ENCODE assay signal across 8 cellular contexts in the genomic region with DNA sequence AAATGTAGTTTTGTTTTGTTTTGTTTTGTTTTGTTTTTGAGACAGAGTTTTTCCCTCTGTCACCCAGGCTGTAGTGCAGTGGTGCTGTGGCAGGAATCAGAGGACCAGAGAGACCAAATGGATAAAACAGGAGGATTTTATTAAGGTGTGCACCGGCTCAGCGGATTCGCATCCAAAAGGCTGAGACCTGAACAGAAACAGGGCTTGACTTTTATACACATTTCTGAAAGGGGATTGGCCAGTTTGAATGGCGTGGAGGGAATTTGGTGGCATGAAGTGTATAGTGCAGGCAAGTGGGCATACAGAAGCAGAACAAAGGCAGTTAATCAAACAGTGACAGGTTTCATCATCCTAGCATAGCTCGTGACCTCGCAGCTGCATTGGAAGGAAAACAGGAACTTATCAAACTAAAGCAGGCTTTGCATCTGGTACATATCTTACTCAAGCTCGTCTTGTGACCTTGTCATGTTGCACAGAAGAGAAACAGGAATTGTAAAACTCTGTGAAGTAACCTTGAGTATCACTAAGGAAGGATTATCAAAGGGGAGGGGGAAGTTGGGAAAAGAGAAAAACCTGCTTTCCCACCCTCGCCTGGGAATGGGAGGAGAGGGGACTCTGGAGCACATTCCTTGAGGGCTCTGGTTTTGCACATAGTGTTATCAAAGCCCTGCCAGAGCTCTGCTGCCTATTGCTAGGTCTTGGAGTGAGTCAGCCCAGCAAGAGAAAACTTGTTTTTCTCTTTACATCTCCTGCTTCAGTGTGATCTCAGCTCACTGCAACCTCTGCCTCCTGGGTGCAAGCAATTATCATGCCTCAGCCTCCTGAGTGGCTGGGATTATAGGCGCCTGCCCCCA. TPM values are rescaled to one million over a fixed set of nuclear protein-coding genes. Genes with fewer than 3 reads are reported as not detected.
A peak's percentile ranks its signal among the peaks of the same experiment; 100 is the strongest.
DNase-seq lines count a peak whose midpoint lies in the region; ATAC-seq and TF ChIP-seq lines count a peak whose summit lies in the region.

No MANE protein-coding gene starts in this region.

- no peak overlapping the region for H3K4ac ChIP-seq in neuronal stem cell (ENCODE audit: low read length)

- TF ChIP-seq CTCF in PC-3 (conservative IDR thresholded peaks at IDR 0.05; ENCODE audit: low read depth, low read length) (no peak), esophagus squamous epithelium (IDR thresholded peaks at IDR 0.05) (no peak)

- no peak overlapping the region for H2BK5ac ChIP-seq in neuronal stem cell (ENCODE audit: low read length)

- BruUV-seq in PC-3 (replicated peaks; lab: Mats Ljungman, UMichigan), result TSS peak; percentile 42

- H2AFZ ChIP-seq in PC-3 (ENCODE audit: low read length) (no peak overlapping the region), neuronal stem cell (ENCODE audit: low read length) (peak overlapping the region; percentile 27)

- H3K9ac ChIP-seq in PC-3 (ENCODE audit: low read length), result no peak overlapping the region
- H3K9ac ChIP-seq in neuronal stem cell (ENCODE audit: low read depth, low read length, poor library complexity), result no peak overlapping the region

- no peaks in the 10 kb centered on the region for H3K79me2 ChIP-seq in PC-3 (ENCODE audit: low read length)

- H3K4me3 ChIP-seq in PC-3 (ENCODE audit: low read length), result no peak overlapping the region
- peak overlapping the region in 1 of 4 donors; percentile 4 for H3K4me3 ChIP-seq in esophagus squamous epithelium
- no peak overlapping the region for H3K4me3 ChIP-seq in neuronal stem cell (ENCODE audit: low read length in 2 of 2)

- H3K36me3 ChIP-seq in PC-3 (ENCODE audit: low read depth, low read length) (no peaks in the 10 kb centered on the region; the same call in 1 of the 2 replicates), esophagus squamous epithelium (no peaks in the 10 kb centered on the region), neuronal stem cell (replicated peaks in 1 of 2; ENCODE audit: control insufficient read depth in 2 of 2, insufficient read depth in 2 of 2, low read length in 2 of 2) (no peaks in the 10 kb centered on the region)

- H2AK5ac ChIP-seq in neuronal stem cell (ENCODE audit: low read depth, low read length), result no peak overlapping the region

- CTCF ChIA-PET in PC-3 (lab: Charles Lee), result interaction anchor here (0.7 kb wide), 1 partner anchor 109 kb away, joined by 4 read pairs; no protein-coding TSS in a partner anchor

- no peaks in the 10 kb centered on the region for H3K79me1 ChIP-seq in neuronal stem cell (ENCODE audit: low read depth, low read length)

- in situ Hi-C loops in G401 (cut with HindIII; ENCODE audit: low sequenced_read_pairs), result no loop called here

- H3K27ac ChIP-seq in PC-3 (ENCODE audit: low read length), result peak overlapping the region; percentile 67
- H3K27ac ChIP-seq in esophagus squamous epithelium, result peak overlapping the region; percentile 77 to 90 (median 84)
- no peak overlapping the region for H3K27ac ChIP-seq in neuronal stem cell (replicated peaks; ENCODE audit: low read length)

- no peak overlapping the region for H3K14ac ChIP-seq in neuronal stem cell (ENCODE audit: low read length)

- H3K27me3 ChIP-seq in PC-3 (ENCODE audit: low read length) (no peaks in the 10 kb centered on the region), esophagus squamous epithelium (no peaks in the 10 kb centered on the region), neuronal stem cell (ENCODE audit: control insufficient read depth in 3 of 3, insufficient read depth in 3 of 3, low read depth in 1 of 3, low read length in 3 of 3) (no peaks in the 10 kb centered on the region)

- intact Hi-C loops in PC-3 (cut with micrococcal nuclease) (no loop called here), esophagus squamous epithelium (cut with DNase I) (no loop called here)

- H3K4me2 ChIP-seq in PC-3 (ENCODE audit: low read length) (no peak overlapping the region), neuronal stem cell (ENCODE audit: insufficient read depth, low read length, poor library complexity, severe bottlenecking) (no peak overlapping the region)

- POLR2A ChIA-PET in PC-3 (lab: Charles Lee; ENCODE audit: unreplicated experiment), result no interaction called here

- no peak overlapping the region for H4K91ac ChIP-seq in neuronal stem cell (ENCODE audit: low read depth, low read length, poor library complexity)

- TF ChIP-seq POLR2A in esophagus squamous epithelium (IDR thresholded peaks at IDR 0.05), result peak in 1 of 4 donors; percentile 9

- no peak overlapping the region for H2BK12ac ChIP-seq in neuronal stem cell (ENCODE audit: low read length)

- H3F3A ChIP-seq in PC-3 (ENCODE audit: low read length, unreplicated experiment), result no peaks in the 10 kb centered on the region

- no peak overlapping the region for H3K23ac ChIP-seq in neuronal stem cell (ENCODE audit: low read depth, low read length, poor library complexity)

- ATAC-seq in PC-3 (no peak), HG03442 (IDR thresholded peaks at IDR 0.05; ENCODE audit: unreplicated experiment) (no peak)

- H2BK120ac ChIP-seq in neuronal stem cell (ENCODE audit: low read depth, low read length), result no peak overlapping the region

- H4K8ac ChIP-seq in neuronal stem cell (ENCODE audit: low read depth, low read length), result no peak overlapping the region

- H2BK15ac ChIP-seq in neuronal stem cell (ENCODE audit: low read length), result no peak overlapping the region

- no peaks in the 10 kb centered on the region for H3K9me2 ChIP-seq in PC-3 (replicated peaks; ENCODE audit: low read length)

- no peaks in the 10 kb centered on the region for H4K20me1 ChIP-seq in PC-3 (ENCODE audit: low read length)

- H3K18ac ChIP-seq in neuronal stem cell (ENCODE audit: low read length), result no peak overlapping the region

- DNase-seq in CMK (ENCODE audit: low read depth) (peak; percentile 62), PC-3 (peak; percentile 23), esophagus squamous epithelium (lab: John Stamatoyannopoulos, UW) (no peak), neuronal stem cell (ENCODE audit: low spot score) (no peak), ecto neural progenitor cell (ENCODE audit: low spot score) (no peak), NCI-H1092 (lab: John Stamatoyannopoulos, UW) (no peak), G401 (ENCODE audit: low spot score) (no peak)

- H3K4me1 ChIP-seq in PC-3 (ENCODE audit: insufficient read depth, low read length) (peaks cover 14% of the 10 kb centered on the region; the same call in 1 of the 2 replicates), esophagus squamous epithelium (peaks cover 0 to 30% (median 15%) of the 10 kb centered on the region in 3 donors), neuronal stem cell (ENCODE audit: control insufficient read depth in 2 of 2, insufficient read depth in 1 of 2, low read depth in 1 of 2, low read length in 2 of 2) (no peaks in the 10 kb centered on the region)

- H3K9me3 ChIP-seq in PC-3 (ENCODE audit: low read length) (0 out of 2 replicates have a peak, but pooled peaks cover 16% of the 10 kb centered on the region), esophagus squamous epithelium (peaks cover 0 to 17% (median 16%) of the 10 kb centered on the region in 3 donors), neuronal stem cell (replicated peaks in 1 of 2; ENCODE audit: control insufficient read depth in 2 of 2, insufficient read depth in 1 of 2, low read depth in 1 of 2, low read length in 2 of 2) (peaks cover 3 to 15% of the 10 kb centered on the region in 2 donors)

- 37 to 41% methylated on average over 9 of the region's 9 CpGs for WGBS in esophagus squamous epithelium, 2 donors
- no CpG with 5 or more reads among the region's 9 CpGs for WGBS in neuronal stem cell (ENCODE audit: extremely low coverage in 2 of 2, insufficient read length in 2 of 2, insufficient replicate concordance in 1 of 2), 2 donors

RNA-seq across cellular contexts. Expression of a gene that starts 38.5 kb away (rescaled TPM):
- total RNA-seq in PC-3 (2014; rRNA removed) (3.9 and 10.3 TPM in 2 replicates), esophagus squamous epithelium (1 to 10 TPM; 1.8 to 3.6 (median 3.0) TPM)
- polyA plus RNA-seq in neuronal stem cell (2013, experiment 1 of 2), result 3.4 TPM
- 4.7 TPM for polyA plus RNA-seq in neuronal stem cell (2013, experiment 2 of 2)
- 0.31 and 1.7 TPM in 2 replicates for total RNA-seq in G401 (2014; rRNA removed; shearing (Covaris generic))

Comparison
In these comparisons a context has a peak if more than half of its experiments do, and no peak if none do; other contexts are left out.
1. DNase-seq: peak in CMK (single experiment) and PC-3 (single experiment); none in esophagus squamous epithelium (single experiment), neuronal stem cell (single experiment), ecto neural progenitor cell (single experiment), NCI-H1092 (single experiment) and G401 (single experiment).